ENCODE assay signal across 8 cellular contexts in genomic region chr9:112921549-112921948, GRCh38. TPM values are rescaled to one million over a fixed set of nuclear protein-coding genes. Genes with fewer than 3 reads are reported as not detected.
DNase-seq lines count a peak whose midpoint lies in the region; ATAC-seq, FAIRE-seq and TF ChIP-seq lines count a peak whose summit lies in the region.

No MANE protein-coding gene starts in this region.

- POLR2A ChIA-PET in endothelial cell of umbilical vein (lab: Charles Lee) = no interaction called here
- POLR2A ChIA-PET in naive thymus-derived CD8-positive, alpha-beta T cell (lab: Charles Lee) = no interaction called here

- H3K79me2 ChIP-seq in endothelial cell of umbilical vein (ENCODE audit: control insufficient read depth, insufficient read depth, low read length) = no peaks in the 10 kb centered on the region

- peak; percentile 35 for TF ChIP-seq CTCF in GM20000 (IDR thresholded peaks at IDR 0.05; ENCODE audit: extremely low read depth, missing control alignments)
- peak in 1 of 2 donors; percentile 44 for TF ChIP-seq CTCF in endothelial cell of umbilical vein (IDR thresholded peaks at IDR 0.05; ENCODE audit: extremely low read depth in 1 of 2, insufficient read depth in 1 of 2, low read depth in 1 of 2, low read length in 2 of 2)

- H4K20me1 ChIP-seq in endothelial cell of umbilical vein (replicated peaks; ENCODE audit: control insufficient read depth, extremely low read depth, insufficient read depth, low read length) = no peaks in the 10 kb centered on the region

- H3K36me3 Mint-ChIP-seq in naive thymus-derived CD8-positive, alpha-beta T cell = no peaks in the 10 kb centered on the region

- CTCF ChIA-PET in endothelial cell of umbilical vein (lab: Charles Lee) = no interaction called here

- H3K9me3 ChIP-seq in NT2/D1 (ENCODE audit: insufficient read depth, low read length) (no peaks in the 10 kb centered on the region), endothelial cell of umbilical vein (replicated peaks; ENCODE audit: control insufficient read depth, insufficient read depth, low read length) (no peaks in the 10 kb centered on the region)

- intact Hi-C loops in endothelial cell of umbilical vein (cut with micrococcal nuclease) = no loop called here

- no peak overlapping the region for H3K4me3 ChIP-seq in NT2/D1 (ENCODE audit: insufficient read length, low read depth)
- no peak overlapping the region for H3K4me3 ChIP-seq in endothelial cell of umbilical vein (replicated peaks in 1 of 3; ENCODE audit: insufficient read depth in 1 of 3, low read depth in 1 of 3, low read length in 3 of 3)

- peaks cover 0 to 14% (median 12%) of the 10 kb centered on the region in 5 donors for H3K27me3 Mint-ChIP-seq in naive thymus-derived CD8-positive, alpha-beta T cell

- H3K4me2 ChIP-seq in endothelial cell of umbilical vein (ENCODE audit: insufficient read depth, low read length) = no peak overlapping the region

- FAIRE-seq in endothelial cell of umbilical vein (lab: Jason Lieb, UNC) = peak; percentile 54

- BruUV-seq in endothelial cell of umbilical vein (replicated peaks; lab: Mats Ljungman, UMichigan) = no TSS peak

- no peak for TF ChIP-seq POLR2A in endothelial cell of umbilical vein (IDR thresholded peaks at IDR 0.05; ENCODE audit: low read depth, low read length)

- no peaks in the 10 kb centered on the region for H3K9me1 ChIP-seq in endothelial cell of umbilical vein (replicated peaks; ENCODE audit: control insufficient read depth, extremely low read depth, insufficient read depth, low read length)

- no peak overlapping the region for H2AFZ ChIP-seq in endothelial cell of umbilical vein (ENCODE audit: low read depth, low read length)

- H3K27ac Mint-ChIP-seq in naive thymus-derived CD8-positive, alpha-beta T cell = no peak overlapping the region

- H3K27ac ChIP-seq in endothelial cell of umbilical vein (ENCODE audit: insufficient read depth, low read depth, low read length) = no peak overlapping the region

- DNase-seq in COLO829 (ENCODE audit: low spot score) = peak; percentile 53
- peak; percentile 34 for DNase-seq in GM20000 (ENCODE audit: low spot score)
- peak; percentile 23 for DNase-seq in NT2/D1 (ENCODE audit: low read depth, low spot score)
- DNase-seq in endothelial cell of umbilical vein (ENCODE audit: low read depth, low spot score) = peak; percentile 30
- DNase-seq in renal cortical epithelial cell (ENCODE audit: low read depth) = peak; percentile 53
- no peak for DNase-seq in activated effector memory CD4-positive, alpha-beta T cell treated with Interleukin-2 at 50 U/mL for 16 hours
- DNase-seq in naive thymus-derived CD8-positive, alpha-beta T cell = no peak

- no peaks in the 10 kb centered on the region for H3K4me1 ChIP-seq in NT2/D1 (ENCODE audit: insufficient read depth, insufficient read length)
- H3K4me1 ChIP-seq in endothelial cell of umbilical vein (ENCODE audit: control insufficient read depth, extremely low read depth, insufficient read depth, low read length) = no peaks in the 10 kb centered on the region

- dilution Hi-C loops in endothelial cell of umbilical vein (cut with MboI; ENCODE audit: extremely low pct_ligation_motif_present, low sequenced_read_pairs) = no loop called here

- ATAC-seq in naive thymus-derived CD8-positive, alpha-beta T cell = no peak
- ATAC-seq in HG03139 (IDR thresholded peaks at IDR 0.05; ENCODE audit: unreplicated experiment) = no peak

- H3K27me3 ChIP-seq in NT2/D1 (ENCODE audit: insufficient read depth, insufficient read length) (no peaks in the 10 kb centered on the region), endothelial cell of umbilical vein (ENCODE audit: control insufficient read depth in 2 of 2, insufficient read depth in 2 of 2, low read length in 2 of 2) (peaks cover 10 to 12% of the 10 kb centered on the region in 2 experiments)

- no peaks in the 10 kb centered on the region for H3K36me3 ChIP-seq in NT2/D1 (ENCODE audit: insufficient read depth, insufficient read length, low read length)
- H3K36me3 ChIP-seq in endothelial cell of umbilical vein (ENCODE audit: control insufficient read depth in 2 of 2, extremely low read depth in 1 of 2, insufficient read depth in 2 of 2, low read length in 2 of 2) = no peaks in the 10 kb centered on the region

- H3K4me3 Mint-ChIP-seq in naive thymus-derived CD8-positive, alpha-beta T cell = no peak overlapping the region

- no peak overlapping the region for H3K9ac ChIP-seq in NT2/D1 (ENCODE audit: insufficient read length, low read depth)
- H3K9ac ChIP-seq in endothelial cell of umbilical vein (replicated peaks; ENCODE audit: extremely low read depth, insufficient read depth, low read length) = no peak overlapping the region

- H3K4me1 Mint-ChIP-seq in naive thymus-derived CD8-positive, alpha-beta T cell = peaks cover 0 to 2% (median 0%) of the 10 kb centered on the region in 4 donors

- no peaks in the 10 kb centered on the region for H3K9me3 Mint-ChIP-seq in naive thymus-derived CD8-positive, alpha-beta T cell

TF ChIP-seq in endothelial cell of umbilical vein, 7 proteins besides CTCF, POLR2A, EP300 and RAD21:
- TF ChIP-seq POLR2AphosphoS5 (IDR thresholded peaks at IDR 0.05; ENCODE audit: insufficient read depth, low read depth, low read length) = no peak
- TF ChIP-seq MYC (IDR thresholded peaks at IDR 0.05; ENCODE audit: low read depth, low read length) = no peak
- no peak for TF ChIP-seq JUN (IDR thresholded peaks at IDR 0.05; ENCODE audit: borderline replicate concordance, insufficient read depth, insufficient read length, low read depth)

RNA-seq across cellular contexts. Expression of gene SLC46A2, which starts 30.9 kb away (rescaled TPM):
- not detected in 2 replicates for total RNA-seq in endothelial cell of umbilical vein
- not detected in 2 replicates for polyA plus RNA-seq in endothelial cell of umbilical vein
- not detected in 2 replicates for polyA plus RNA-seq in endothelial cell of umbilical vein (2011; cell fraction: cytosol; rRNA removed)
- polyA plus RNA-seq in endothelial cell of umbilical vein (2011; cell fraction: nucleus; rRNA removed) = not detected in 2 replicates
- polyA plus RNA-seq in endothelial cell of umbilical vein (2012) = 0.10 TPM in 1 of 2 replicates, not detected in the other
- polyA minus RNA-seq in endothelial cell of umbilical vein = not detected in 2 replicates
- polyA minus RNA-seq in endothelial cell of umbilical vein (2011; cell fraction: cytosol; rRNA and poly(A)+ RNA removed) = not detected
- polyA minus RNA-seq in endothelial cell of umbilical vein (2011; cell fraction: nucleus; rRNA and poly(A)+ RNA removed) = not detected in 2 replicates
- total RNA-seq in renal cortical epithelial cell = not detected in 2 replicates
- not detected for total RNA-seq in naive thymus-derived CD8-positive, alpha-beta T cell
- polyA plus RNA-seq in naive thymus-derived CD8-positive, alpha-beta T cell = under 1 TPM in 1 of 3 donors, not detected in 2; 0.11 TPM

Comparison
In these comparisons a context has a peak if more than half of its experiments do, and no peak if none do; other contexts are left out.
1. DNase-seq: peak in COLO829 (single experiment), GM20000 (single experiment), NT2/D1 (single experiment), endothelial cell of umbilical vein (single experiment) and renal cortical epithelial cell (single experiment); none in activated effector memory CD4-positive, alpha-beta T cell treated with Interleukin-2 at 50 U/mL for 16 hours (single experiment) and naive thymus-derived CD8-positive, alpha-beta T cell (0 of 10).